In genomic region chr14:104156142-104156541, GRCh38 we compare ENCODE assay signal across 30 cellular contexts. TPM values are rescaled to one million over a fixed set of nuclear protein-coding genes. Genes with fewer than 3 reads are reported as not detected.
"Had no signal": no experiment of that assay in that cellular context is flagged by ENCODE, and none has a peak within 500 bp of the region (broad histone marks: within the 10 kb centered on the region; RNA-seq: fewer than 3 reads in every experiment).

No MANE protein-coding gene starts in this region.

- H3K4me1 ChIP-seq: colonic mucosa, foreskin keratinocyte, gastroesophageal sphincter, right lobe of liver, suprapubic skin, upper lobe of right lung, uterus had no signal

- H3K9me3 Mint-ChIP-seq: dendritic cell treated with granulocyte-macrophage colony-stimulating factor and Interleukin-4, amounts not matched to agents 40 ng/mL and 50 ng/mL, for 4 days; endodermal cell; memory B cell; naive thymus-derived CD8-positive, alpha-beta T cell; stimulated activated naive CD8-positive, alpha-beta T cell treated with anti-CD3 and anti-CD28 coated beads, Interleukin-15, amount 100 ng/mL, for 72 hours had no signal

- H3K27me3 Mint-ChIP-seq: dendritic cell treated with granulocyte-macrophage colony-stimulating factor and Interleukin-4, amounts not matched to agents 40 ng/mL and 50 ng/mL, for 4 days; naive thymus-derived CD8-positive, alpha-beta T cell; progenitor cell of endocrine pancreas; stimulated activated naive CD8-positive, alpha-beta T cell treated with anti-CD3 and anti-CD28 coated beads, Interleukin-15, amount 100 ng/mL, for 72 hours had no signal

- H3K36me3 ChIP-seq: colonic mucosa, gastroesophageal sphincter, neutrophil, pancreas, right lobe of liver, suprapubic skin, transverse colon, upper lobe of right lung, uterus had no signal

- H3K4me1 Mint-ChIP-seq: endodermal cell; memory B cell; naive thymus-derived CD8-positive, alpha-beta T cell; stimulated activated naive CD8-positive, alpha-beta T cell treated with anti-CD3 and anti-CD28 coated beads, Interleukin-15, amount 100 ng/mL, for 72 hours had no signal

- DNase-seq: colonic mucosa; effector CD8-positive, alpha-beta T cell; endodermal cell; foreskin keratinocyte; kidney; naive thymus-derived CD8-positive, alpha-beta T cell; pancreas; right lobe of liver; stimulated activated CD4-positive, alpha-beta T cell treated with anti-CD3 and anti-CD28 coated beads, Interleukin-12 subunit alpha, Interleukin-12 subunit beta, amount 100 ng/mL, for 4 hours; stimulated activated CD4-positive, alpha-beta T cell treated with anti-CD3 and anti-CD28 coated beads, Interleukin-1b, Interleukin-23, amount 100 ng/mL, for 48 hours; stimulated activated CD4-positive, alpha-beta T cell treated with anti-CD3 and anti-CD28 coated beads, Interleukin-4, amount 100 ng/mL, for 1 hour; stimulated activated CD8-positive, alpha-beta memory T cell treated with anti-CD3 and anti-CD28 coated beads, Interleukin-4, amount 100 ng/mL, for 48 hours; stimulated activated naive CD4-positive, alpha-beta T cell; stimulated activated naive CD8-positive, alpha-beta T cell treated with anti-CD3 and anti-CD28 coated beads, Interleukin-15, amount 100 ng/mL, for 72 hours; transverse colon; upper lobe of right lung had no signal

- H3K27ac ChIP-seq: colonic mucosa, esophagus muscularis mucosa, foreskin keratinocyte, gastroesophageal sphincter, heart left ventricle, hepatocyte, neutrophil, pancreas, right lobe of liver, suprapubic skin, transverse colon, upper lobe of right lung, uterus had no signal

- H3K27ac Mint-ChIP-seq: dendritic cell treated with granulocyte-macrophage colony-stimulating factor and Interleukin-4, amounts not matched to agents 40 ng/mL and 50 ng/mL, for 4 days; endodermal cell; memory B cell; naive thymus-derived CD8-positive, alpha-beta T cell; progenitor cell of endocrine pancreas; stimulated activated naive CD8-positive, alpha-beta T cell treated with anti-CD3 and anti-CD28 coated beads, Interleukin-15, amount 100 ng/mL, for 72 hours had no signal

- ATAC-seq: foreskin keratinocyte; left lobe of liver; naive thymus-derived CD8-positive, alpha-beta T cell; pancreas; stimulated activated naive CD8-positive, alpha-beta T cell treated with anti-CD3 and anti-CD28 coated beads, Interleukin-15, amount 100 ng/mL, for 72 hours had no signal

- H3K4me3 ChIP-seq: colonic mucosa, esophagus muscularis mucosa, gastroesophageal sphincter, heart left ventricle, hepatocyte, lung, pancreas, right lobe of liver, smooth muscle cell, suprapubic skin, transverse colon, upper lobe of right lung, uterus had no signal

- H3K9me3 ChIP-seq: colonic mucosa, esophagus muscularis mucosa, gastroesophageal sphincter, heart left ventricle, neutrophil, pancreas, right lobe of liver, suprapubic skin, transverse colon, upper lobe of right lung, uterus had no signal

- H3K36me3 Mint-ChIP-seq: memory B cell; naive thymus-derived CD8-positive, alpha-beta T cell had no signal

- H3K4me3 Mint-ChIP-seq: dendritic cell treated with granulocyte-macrophage colony-stimulating factor and Interleukin-4, amounts not matched to agents 40 ng/mL and 50 ng/mL, for 4 days; endodermal cell; memory B cell; naive thymus-derived CD8-positive, alpha-beta T cell; stimulated activated naive CD8-positive, alpha-beta T cell treated with anti-CD3 and anti-CD28 coated beads, Interleukin-15, amount 100 ng/mL, for 72 hours had no signal

RNA-seq across cellular contexts. Expression of gene KIF26A, which starts 17.8 kb away (rescaled TPM):
- total RNA-seq: myocyte had no signal
